Comparison of ENCODE assay signal across 7 cellular contexts in genomic region chr13:35475131-35475959, GRCh38. TPM values are rescaled to one million over a fixed set of nuclear protein-coding genes. Genes with fewer than 3 reads are reported as not detected.
DNase-seq lines count a peak whose midpoint lies in the region; ATAC-seq and TF ChIP-seq lines count a peak whose summit lies in the region.

No MANE protein-coding gene starts in this region.

- H3K27me3 Mint-ChIP-seq in natural killer cell treated with Interleukin-12 subunit alpha and Interleukin-12 subunit beta and Interleukin-15 and Interleukin-18, amount 100 ng/mL, for 72 hours = peaks cover 55 to 56% of the 10 kb centered on the region in 2 donors

- H3K4me1 Mint-ChIP-seq in natural killer cell treated with Interleukin-12 subunit alpha and Interleukin-12 subunit beta and Interleukin-15 and Interleukin-18, amount 100 ng/mL, for 72 hours (ENCODE audit: low read depth in 2 of 2) = peaks cover 21 to 34% of the 10 kb centered on the region in 2 donors

- H3K4me3 ChIP-seq in fibroblast of pulmonary artery (replicated peaks; ENCODE audit: low read depth, low read length) = peak overlapping the region; percentile 50

- H3K27ac Mint-ChIP-seq in natural killer cell treated with Interleukin-12 subunit alpha and Interleukin-12 subunit beta and Interleukin-15 and Interleukin-18, amount 100 ng/mL, for 72 hours = peak overlapping the region in 1 of 2 donors; percentile 59

- H3K9me3 Mint-ChIP-seq in natural killer cell treated with Interleukin-12 subunit alpha and Interleukin-12 subunit beta and Interleukin-15 and Interleukin-18, amount 100 ng/mL, for 72 hours = no peaks in the 10 kb centered on the region

- H3K4me3 Mint-ChIP-seq in natural killer cell treated with Interleukin-12 subunit alpha and Interleukin-12 subunit beta and Interleukin-15 and Interleukin-18, amount 100 ng/mL, for 72 hours = peak overlapping the region; percentile 91

- TF ChIP-seq CTCF in fibroblast of pulmonary artery (IDR thresholded peaks at IDR 0.05; ENCODE audit: low read length, missing control alignments) = no peak

- DNase-seq in SK-N-DZ (ENCODE audit: low spot score) = peak; percentile 47
- DNase-seq in fibroblast of pulmonary artery (ENCODE audit: low read depth) = peak; percentile 14
- peak; percentile 61 for DNase-seq in natural killer cell treated with Interleukin-12 subunit alpha and Interleukin-12 subunit beta and Interleukin-15 and Interleukin-18, amount 100 ng/mL, for 72 hours (ENCODE audit: low spot score)
- DNase-seq in stimulated activated CD4-positive, alpha-beta T cell treated with anti-CD3 and anti-CD28 coated beads, Interleukin-1b, Interleukin-23, amount 100 ng/mL, for 48 hours = no peak
- no peak for DNase-seq in AML-193 (lab: John Stamatoyannopoulos, UW)

- peak; percentile 56 for ATAC-seq in GM19395 (IDR thresholded peaks at IDR 0.05; ENCODE audit: unreplicated experiment)
- peak; percentile 56 to 83 for ATAC-seq in natural killer cell treated with Interleukin-12 subunit alpha and Interleukin-12 subunit beta and Interleukin-15 and Interleukin-18, amount 100 ng/mL, for 72 hours
- no peak for ATAC-seq in HG03097 (IDR thresholded peaks at IDR 0.05; ENCODE audit: low FRiP score, unreplicated experiment)

- H3K36me3 Mint-ChIP-seq in natural killer cell treated with Interleukin-12 subunit alpha and Interleukin-12 subunit beta and Interleukin-15 and Interleukin-18, amount 100 ng/mL, for 72 hours = peaks cover 18% of the 10 kb centered on the region

RNA-seq across cellular contexts. Expression of gene MAB21L1, which starts 1.1 kb away (rescaled TPM):
- 74.2 and 80.8 TPM in 2 replicates for polyA plus RNA-seq in SK-N-DZ (2014; cell fraction: cytosol; rRNA removed)
- 41.5 and 51.3 TPM in 2 replicates for polyA plus RNA-seq in SK-N-DZ (2014; cell fraction: nucleus; rRNA removed)
- under 1 TPM in 1 of 2 donors, not detected in 1; 0.14 TPM for total RNA-seq in natural killer cell treated with Interleukin-12 subunit alpha and Interleukin-12 subunit beta and Interleukin-15 and Interleukin-18, amount 100 ng/mL, for 72 hours

Comparison
In these comparisons a context has a peak if more than half of its experiments do, and no peak if none do; other contexts are left out.
1. DNase-seq: peak in SK-N-DZ (single experiment), fibroblast of pulmonary artery (single experiment) and natural killer cell treated with Interleukin-12 subunit alpha and Interleukin-12 subunit beta and Interleukin-15 and Interleukin-18, amount 100 ng/mL, for 72 hours (single experiment); none in stimulated activated CD4-positive, alpha-beta T cell treated with anti-CD3 and anti-CD28 coated beads, Interleukin-1b, Interleukin-23, amount 100 ng/mL, for 48 hours (single experiment) and AML-193 (0 of 2).